8 cellular contexts compared by ENCODE assay signal in genomic region chr14:50363734-50364113, GRCh38. TPM values are rescaled to one million over a fixed set of nuclear protein-coding genes. Genes with fewer than 3 reads are reported as not detected.
DNase-seq lines count a peak whose midpoint lies in the region; ATAC-seq lines count a peak whose summit lies in the region.

No MANE protein-coding gene starts in this region.

- DNase-seq in ELR (ENCODE audit: low read depth) (peak; percentile 24), left ventricle myocardium superior (no peak), NCI-H2171 treated with DMSO at 0.1 percent for 48 hours (lab: John Stamatoyannopoulos, UW) (no peak), hypothalamus (lab: John Stamatoyannopoulos, UW) (no peak)
- DNase-seq in activated CD8-positive, alpha-beta memory T cell treated with anti-CD3 and anti-CD28 coated beads, Interleukin-2, amount 50 U/mL, for 4 hours = peak; percentile 27

- H3K4me1 Mint-ChIP-seq in IgD-negative memory B cell = peaks cover 14 to 38% (median 20%) of the 10 kb centered on the region in 3 donors
- H3K4me1 Mint-ChIP-seq in stimulated activated memory B cell treated with anti-CD40 and anti-IgM and Interleukin-4, amounts not matched to agents 10 μg/mL and 1 μg/mL and 100 μg/mL, for 72 hours = peaks cover 39% of the 10 kb centered on the region

- ATAC-seq in GM21423 (IDR thresholded peaks at IDR 0.05; ENCODE audit: unreplicated experiment) (peak; percentile 96), left ventricle myocardium superior (peak; percentile 91)
- ATAC-seq in stimulated activated memory B cell treated with anti-CD40 and anti-IgM and Interleukin-4, amounts not matched to agents 10 μg/mL and 1 μg/mL and 100 μg/mL, for 72 hours = peak; percentile 99

- no peaks in the 10 kb centered on the region for H3K27me3 Mint-ChIP-seq in IgD-negative memory B cell
- H3K27me3 Mint-ChIP-seq in stimulated activated memory B cell treated with anti-CD40 and anti-IgM and Interleukin-4, amounts not matched to agents 10 μg/mL and 1 μg/mL and 100 μg/mL, for 72 hours = no peaks in the 10 kb centered on the region

- no peaks in the 10 kb centered on the region for H3K9me3 Mint-ChIP-seq in IgD-negative memory B cell
- no peaks in the 10 kb centered on the region for H3K9me3 Mint-ChIP-seq in stimulated activated memory B cell treated with anti-CD40 and anti-IgM and Interleukin-4, amounts not matched to agents 10 μg/mL and 1 μg/mL and 100 μg/mL, for 72 hours

- intact Hi-C loops in left ventricle myocardium superior (cut with micrococcal nuclease) = no loop called here

- peaks cover 1% of the 10 kb centered on the region for H3K36me3 Mint-ChIP-seq in IgD-negative memory B cell
- H3K36me3 Mint-ChIP-seq in stimulated activated memory B cell treated with anti-CD40 and anti-IgM and Interleukin-4, amounts not matched to agents 10 μg/mL and 1 μg/mL and 100 μg/mL, for 72 hours = peaks cover 5% of the 10 kb centered on the region

- peak overlapping the region; percentile 78 to 92 (median 86) for H3K4me3 Mint-ChIP-seq in IgD-negative memory B cell
- peak overlapping the region; percentile 84 for H3K4me3 Mint-ChIP-seq in stimulated activated memory B cell treated with anti-CD40 and anti-IgM and Interleukin-4, amounts not matched to agents 10 μg/mL and 1 μg/mL and 100 μg/mL, for 72 hours

- H3K27ac Mint-ChIP-seq in IgD-negative memory B cell = peak overlapping the region; percentile 75 to 97 (median 76)
- H3K27ac Mint-ChIP-seq in stimulated activated memory B cell treated with anti-CD40 and anti-IgM and Interleukin-4, amounts not matched to agents 10 μg/mL and 1 μg/mL and 100 μg/mL, for 72 hours = peak overlapping the region; percentile 91

RNA-seq across cellular contexts. Expression of gene CDKL1, which starts 33.0 kb away (rescaled TPM):
- polyA plus RNA-seq in IgD-negative memory B cell = 7.1 TPM
- total RNA-seq in left ventricle myocardium superior = 2.0 TPM

RNA-seq across cellular contexts. Expression of gene DMAC2L, which starts 51.6 kb away (rescaled TPM):
- polyA plus RNA-seq in IgD-negative memory B cell = 25.3 TPM
- total RNA-seq in left ventricle myocardium superior = 22.6 TPM

RNA-seq across cellular contexts. Expression of gene L2HGDH, which starts 51.7 kb away (rescaled TPM):
- polyA plus RNA-seq in IgD-negative memory B cell = 2.0 TPM
- 13.4 TPM for total RNA-seq in left ventricle myocardium superior

Comparison
In these comparisons a context has a peak if more than half of its experiments do, and no peak if none do; other contexts are left out.
1. DNase-seq: peak in ELR (single experiment) and activated CD8-positive, alpha-beta memory T cell treated with anti-CD3 and anti-CD28 coated beads, Interleukin-2, amount 50 U/mL, for 4 hours (single experiment); none in left ventricle myocardium superior (single experiment), NCI-H2171 treated with DMSO at 0.1 percent for 48 hours (single experiment) and hypothalamus (0 of 51).
2. Peak in every context shown above with its lines, with median percentiles within 50 percentile points of each other: ATAC-seq.